In the genomic region with DNA sequence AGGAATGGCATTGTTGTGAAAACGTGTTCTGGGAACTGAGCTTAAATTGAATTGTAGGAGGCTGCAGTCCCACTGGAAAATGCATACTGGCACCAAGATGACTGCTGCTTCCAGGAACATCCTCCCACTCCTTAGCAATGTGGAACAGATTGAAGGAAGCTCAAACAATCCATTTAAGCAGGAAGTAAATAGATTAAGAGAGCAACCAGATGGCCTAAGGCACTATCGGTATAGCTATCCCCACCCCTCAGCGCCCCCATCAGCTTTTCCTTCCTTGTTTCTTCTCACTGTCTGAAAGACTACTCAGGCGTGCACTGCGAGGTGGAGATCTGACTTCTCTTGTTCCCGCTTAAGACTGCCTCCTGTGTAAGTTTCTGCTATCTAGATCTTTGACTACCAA, we compare ENCODE assay signal across 10 cellular contexts. TPM values are rescaled to one million over a fixed set of nuclear protein-coding genes. Genes with fewer than 3 reads are reported as not detected.
DNase-seq lines count a peak whose midpoint lies in the region; ATAC-seq and TF ChIP-seq lines count a peak whose summit lies in the region.
"Had no signal": no experiment of that assay in that cellular context is flagged by ENCODE, and none has a peak within 500 bp of the region (broad histone marks: within the 10 kb centered on the region; RNA-seq: fewer than 3 reads in every experiment).

No MANE protein-coding gene starts in this region.

- H3K4me1 Mint-ChIP-seq in activated CD8-positive, alpha-beta T cell treated with anti-CD3 and anti-CD28 coated beads for 36 hours (ENCODE audit: low read depth) = peaks cover 37% of the 10 kb centered on the region
- H3K4me1 Mint-ChIP-seq in activated CD8-positive, alpha-beta T cell treated with anti-CD3 and anti-CD28 coated beads, Interleukin-2, amount 10 ng/mL, durations not matched to agents 7 days and 5 days (ENCODE audit: low read depth) = peaks cover 31% of the 10 kb centered on the region

- H3K36me3 Mint-ChIP-seq in activated CD8-positive, alpha-beta T cell treated with anti-CD3 and anti-CD28 coated beads for 36 hours (ENCODE audit: low read depth) = peaks cover 29% of the 10 kb centered on the region
- peaks cover 20% of the 10 kb centered on the region for H3K36me3 Mint-ChIP-seq in activated CD8-positive, alpha-beta T cell treated with anti-CD3 and anti-CD28 coated beads, Interleukin-2, amount 10 ng/mL, durations not matched to agents 7 days and 5 days (ENCODE audit: low read depth)

- ATAC-seq in activated CD8-positive, alpha-beta T cell treated with anti-CD3 and anti-CD28 coated beads for 36 hours = no peak
- no peak for ATAC-seq in activated CD8-positive, alpha-beta T cell treated with anti-CD3 and anti-CD28 coated beads, Interleukin-2, amount 10 ng/mL, durations not matched to agents 7 days and 5 days
- ATAC-seq in HG02798 (IDR thresholded peaks at IDR 0.05; ENCODE audit: poor library complexity, unreplicated experiment) = no peak

- CTCF ChIA-PET in activated CD8-positive, alpha-beta T cell treated with anti-CD3 and anti-CD28 coated beads for 36 hours (lab: Charles Lee) = interaction anchor here (0.7 to 1.3 kb wide), 3 partner anchors 66 to 213 kb away, joined by 3 read pairs; no protein-coding TSS in a partner anchor
- CTCF ChIA-PET in activated CD8-positive, alpha-beta T cell treated with anti-CD3 and anti-CD28 coated beads, Interleukin-2, amount 10 ng/mL, durations not matched to agents 7 days and 5 days (lab: Charles Lee) = interaction anchor here (1.0 kb wide), 1 partner anchor 66 kb away, joined by 3 read pairs; no protein-coding TSS in a partner anchor

- no peak for DNase-seq in activated CD8-positive, alpha-beta T cell treated with anti-CD3 and anti-CD28 coated beads for 36 hours
- DNase-seq in activated CD8-positive, alpha-beta T cell treated with anti-CD3 and anti-CD28 coated beads, Interleukin-2, amount 10 ng/mL, durations not matched to agents 7 days and 5 days = no peak
- DNase-seq in astrocyte of the hippocampus (ENCODE audit: low read depth, low spot score) (peak; percentile 53), left kidney (ENCODE audit: low read depth, low spot score) (peak; percentile 86), suprapubic skin (ENCODE audit: low spot score in 2 of 2) (no peak), occipital lobe (lab: John Stamatoyannopoulos, UW) (no peak), D341Med (ENCODE audit: low spot score) (no peak)
- DNase-seq: T-helper 1 cell had no signal

- H3K27ac ChIP-seq in suprapubic skin = peak overlapping the region; percentile 66

- peak overlapping the region; percentile 5 for H3K27ac Mint-ChIP-seq in activated CD8-positive, alpha-beta T cell treated with anti-CD3 and anti-CD28 coated beads for 36 hours
- H3K27ac Mint-ChIP-seq in activated CD8-positive, alpha-beta T cell treated with anti-CD3 and anti-CD28 coated beads, Interleukin-2, amount 10 ng/mL, durations not matched to agents 7 days and 5 days = no peak overlapping the region

- H3K27me3 Mint-ChIP-seq in activated CD8-positive, alpha-beta T cell treated with anti-CD3 and anti-CD28 coated beads for 36 hours = no peaks in the 10 kb centered on the region
- H3K27me3 Mint-ChIP-seq in activated CD8-positive, alpha-beta T cell treated with anti-CD3 and anti-CD28 coated beads, Interleukin-2, amount 10 ng/mL, durations not matched to agents 7 days and 5 days (ENCODE audit: low read depth) = no peaks in the 10 kb centered on the region
- H3K27me3 Mint-ChIP-seq: central memory CD8-positive, alpha-beta T cell had no signal

- H3K27me3 ChIP-seq in suprapubic skin = no peaks in the 10 kb centered on the region

- POLR2A ChIA-PET in activated CD8-positive, alpha-beta T cell treated with anti-CD3 and anti-CD28 coated beads for 36 hours (lab: Charles Lee) = interaction anchor here (1.5 kb wide), 1 partner anchor 11 kb away, joined by 7 read pairs; no protein-coding TSS in a partner anchor
- POLR2A ChIA-PET in activated CD8-positive, alpha-beta T cell treated with anti-CD3 and anti-CD28 coated beads, Interleukin-2, amount 10 ng/mL, durations not matched to agents 7 days and 5 days (lab: Charles Lee) = no interaction called here

- no peak overlapping the region for H3K4me3 ChIP-seq in suprapubic skin

- TF ChIP-seq CTCF in activated CD8-positive, alpha-beta T cell treated with anti-CD3 and anti-CD28 coated beads for 36 hours (IDR thresholded peaks at IDR 0.05) = no peak
- no peak for TF ChIP-seq CTCF in suprapubic skin (IDR thresholded peaks at IDR 0.05)

- no peak overlapping the region for H3K4me3 Mint-ChIP-seq in activated CD8-positive, alpha-beta T cell treated with anti-CD3 and anti-CD28 coated beads for 36 hours
- H3K4me3 Mint-ChIP-seq in activated CD8-positive, alpha-beta T cell treated with anti-CD3 and anti-CD28 coated beads, Interleukin-2, amount 10 ng/mL, durations not matched to agents 7 days and 5 days = no peak overlapping the region
- H3K4me3 Mint-ChIP-seq: central memory CD8-positive, alpha-beta T cell had no signal

- H3K36me3 ChIP-seq in suprapubic skin = no peaks in the 10 kb centered on the region

- no peaks in the 10 kb centered on the region for H3K9me3 Mint-ChIP-seq in activated CD8-positive, alpha-beta T cell treated with anti-CD3 and anti-CD28 coated beads for 36 hours
- no peaks in the 10 kb centered on the region for H3K9me3 Mint-ChIP-seq in activated CD8-positive, alpha-beta T cell treated with anti-CD3 and anti-CD28 coated beads, Interleukin-2, amount 10 ng/mL, durations not matched to agents 7 days and 5 days (ENCODE audit: insufficient read depth)
- H3K9me3 Mint-ChIP-seq: central memory CD8-positive, alpha-beta T cell had no signal

- WGBS in suprapubic skin = 42% methylated on average over 6 of the region's 6 CpGs

- TF ChIP-seq EP300 in suprapubic skin (IDR thresholded peaks at IDR 0.05) = no peak

- no peak for TF ChIP-seq POLR2A in suprapubic skin (IDR thresholded peaks at IDR 0.05)

- H3K9me3 ChIP-seq in suprapubic skin = no peaks in the 10 kb centered on the region

- intact Hi-C loops in activated CD8-positive, alpha-beta T cell treated with anti-CD3 and anti-CD28 coated beads for 36 hours (cut with micrococcal nuclease) = no loop called here

- H3K4me1 ChIP-seq in suprapubic skin = peaks cover 67% of the 10 kb centered on the region

RNA-seq across cellular contexts. Expression of a gene that starts 4.0 kb away (rescaled TPM):
- 100 to 1,000 TPM; 190 to 199 TPM for total RNA-seq in activated CD8-positive, alpha-beta T cell treated with anti-CD3 and anti-CD28 coated beads for 36 hours
- total RNA-seq in activated CD8-positive, alpha-beta T cell treated with anti-CD3 and anti-CD28 coated beads, Interleukin-2, amount 10 ng/mL, durations not matched to agents 7 days and 5 days = 100 to 1,000 TPM; 308 to 314 TPM
- total RNA-seq in suprapubic skin = 10 to 100 TPM; 52.3 to 70.4 (median 66.0) TPM
- total RNA-seq in occipital lobe = 23.4 TPM

Comparison
In these comparisons a context has a peak if more than half of its experiments do, and no peak if none do; other contexts are left out.
1. DNase-seq: peak in astrocyte of the hippocampus (single experiment) and left kidney (single experiment); none in activated CD8-positive, alpha-beta T cell treated with anti-CD3 and anti-CD28 coated beads for 36 hours (single experiment), activated CD8-positive, alpha-beta T cell treated with anti-CD3 and anti-CD28 coated beads, Interleukin-2, amount 10 ng/mL, durations not matched to agents 7 days and 5 days (single experiment), suprapubic skin (0 of 2), occipital lobe (single experiment) and D341Med (single experiment).